In genomic region chr12:55726911-55727310, GRCh38 we compare ENCODE assay signal across 9 cellular contexts. TPM values are rescaled to one million over a fixed set of nuclear protein-coding genes. Genes with fewer than 3 reads are reported as not detected.
A peak's percentile ranks its signal among the peaks of the same experiment; 100 is the strongest.
DNase-seq lines count a peak whose midpoint lies in the region; ATAC-seq, FAIRE-seq and TF ChIP-seq lines count a peak whose summit lies in the region.
"Had no signal": no experiment of that assay in that cellular context is flagged by ENCODE, and none has a peak within 500 bp of the region (broad histone marks: within the 10 kb centered on the region; RNA-seq: fewer than 3 reads in every experiment).

No MANE protein-coding gene starts in this region.

- H3K4me2 ChIP-seq in K562 (ENCODE audit: insufficient read depth, low read length), result peak overlapping the region; percentile 95

- intact Hi-C loops in K562 (cut with micrococcal nuclease), result no loop called here
- intact Hi-C loops in right lobe of liver (cut with DNase I), result no loop called here

- no peak for DNase-seq in T-helper 2 cell treated with Interferon-gamma antibody and Interleukin-4, amounts not matched to agents 5 μg/mL and 100 μg/mL, for 36 hours (ENCODE audit: low spot score)
- DNase-seq in T-helper 2 cell (no peak), K562 (ENCODE audit: extremely low read depth in 1 of 4, low spot score in 3 of 4) (no peak), right lobe of liver (no peak), suprapubic skin (ENCODE audit: low spot score in 2 of 2) (peak in 1 of 2 donors; percentile 75), foreskin melanocyte (no peak), GM19239 (ENCODE audit: insufficient read length, low spot score) (no peak)
- DNase-seq: RPMI8226 had no signal

- peaks cover 22 to 43% of the 10 kb centered on the region in 2 experiments; a peak in 4 of 5 replicates for H3K4me1 ChIP-seq in K562 (replicated peaks in 1 of 2; ENCODE audit: control insufficient read depth in 2 of 2, insufficient read depth in 2 of 2, low read length in 2 of 2)
- peaks cover 0 to 37% (median 3%) of the 10 kb centered on the region in 4 donors for H3K4me1 ChIP-seq in right lobe of liver
- peaks cover 62% of the 10 kb centered on the region for H3K4me1 ChIP-seq in suprapubic skin

- no peaks in the 10 kb centered on the region for H3K27me3 ChIP-seq in K562 (ENCODE audit: control insufficient read depth in 2 of 2, insufficient read depth in 2 of 2, low read length in 2 of 2)
- H3K27me3 ChIP-seq in right lobe of liver, result no peaks in the 10 kb centered on the region
- no peaks in the 10 kb centered on the region for H3K27me3 ChIP-seq in suprapubic skin

- H3K4me3 ChIP-seq in K562, result peak overlapping the region; percentile 69; the same call in 1 of the 2 replicates
- H3K4me3 ChIP-seq in right lobe of liver, result peak overlapping the region in 2 of 3 donors; percentile 70 to 90
- H3K4me3 ChIP-seq in suprapubic skin, result peak overlapping the region; percentile 65

- TF ChIP-seq EP300 in K562 (IDR thresholded peaks at IDR 0.05; ENCODE audit: low read length), result no peak
- TF ChIP-seq EP300 in suprapubic skin (IDR thresholded peaks at IDR 0.05), result no peak

- peak overlapping the region; percentile 94 to 97; a peak in 3 of 4 replicates for H3K9ac ChIP-seq in K562 (ENCODE audit: insufficient read depth in 1 of 2, low read depth in 2 of 2, low read length in 2 of 2)

- in situ Hi-C loops in K562 (cut with MboI), result no loop called here

- 24% methylated on average over 10 of the region's 10 CpGs for WGBS in K562 (ENCODE audit: insufficient coverage, low coverage, missing lambda C conversion rate)
- WGBS in right lobe of liver (ENCODE audit: insufficient coverage, low coverage, low lambda C conversion rate, missing lambda C conversion rate), result 61% methylated on average over 3 of the region's 10 CpGs
- 33% methylated on average over 9 of the region's 10 CpGs for WGBS in suprapubic skin

- FAIRE-seq in K562 (lab: Jason Lieb, UNC), result no peak
- no peak for FAIRE-seq in GM19239 (lab: Jason Lieb, UNC)

- TF ChIP-seq POLR2A in K562 (conservative IDR thresholded peaks at IDR 0.05) (no peak), right lobe of liver (IDR thresholded peaks at IDR 0.05) (no peak), suprapubic skin (IDR thresholded peaks at IDR 0.05) (no peak)

- no peak for ATAC-seq in K562
- no peak for ATAC-seq in right lobe of liver
- no peak for ATAC-seq in GM18511 (IDR thresholded peaks at IDR 0.05; ENCODE audit: unreplicated experiment)

- no peaks in the 10 kb centered on the region for H3K9me3 ChIP-seq in K562 (replicated peaks; ENCODE audit: control insufficient read depth, insufficient read depth, low read depth, low read length)
- H3K9me3 ChIP-seq in right lobe of liver, result no peaks in the 10 kb centered on the region
- H3K9me3 ChIP-seq in suprapubic skin, result no peaks in the 10 kb centered on the region

- peak overlapping the region; percentile 83 for H3K4me3 Mint-ChIP-seq in T-helper 2 cell treated with Interferon-gamma antibody and Interleukin-4, amounts not matched to agents 5 μg/mL and 100 μg/mL, for 36 hours

- H3K9me3 Mint-ChIP-seq in T-helper 2 cell treated with Interferon-gamma antibody and Interleukin-4, amounts not matched to agents 5 μg/mL and 100 μg/mL, for 36 hours, result no peaks in the 10 kb centered on the region

- peak overlapping the region; percentile 83 for H3K27ac Mint-ChIP-seq in T-helper 2 cell treated with Interferon-gamma antibody and Interleukin-4, amounts not matched to agents 5 μg/mL and 100 μg/mL, for 36 hours

- H3K36me3 ChIP-seq in K562 (ENCODE audit: control insufficient read depth, insufficient read depth, low read length) (peaks cover 42% of the 10 kb centered on the region), right lobe of liver (peaks cover 0 to 23% (median 2%) of the 10 kb centered on the region in 4 donors), suprapubic skin (peaks cover 33% of the 10 kb centered on the region)

- CTCF ChIA-PET in K562 (lab: Yijun Ruan, JAX; ENCODE audit: low intra/inter-chr PET ratio), result no interaction called here

- peaks cover 28% of the 10 kb centered on the region for H3K79me2 ChIP-seq in K562 (ENCODE audit: control insufficient read depth, insufficient read depth, low read length)

- peaks cover 22% of the 10 kb centered on the region; the same call in 1 of the 2 replicates for H4K20me1 ChIP-seq in K562 (replicated peaks; ENCODE audit: control insufficient read depth, insufficient read depth, low read length)

- H3K9me1 ChIP-seq in K562 (ENCODE audit: control insufficient read depth, insufficient read depth, low read length), result no peaks in the 10 kb centered on the region

- no TSS peak for BruUV-seq in K562 (replicated peaks; lab: Mats Ljungman, UMichigan)

- TF ChIP-seq RAD21 in K562 (CRISPR knock-in tag; conservative IDR thresholded peaks at IDR 0.05 in 1 of 2, IDR thresholded peaks at IDR 0.05 in 1 of 2), result no peak

- H3K27ac ChIP-seq in K562 (ENCODE audit: extremely low read depth, low read depth, low read length) (peak overlapping the region; percentile 97; the same call in 2 of the 3 replicates), right lobe of liver (peak overlapping the region in 1 of 3 donors; percentile 99), suprapubic skin (peak overlapping the region; percentile 98)

- H2AFZ ChIP-seq in K562 (ENCODE audit: low read depth, low read length), result no peak overlapping the region

- no peaks in the 10 kb centered on the region for H3K27me3 Mint-ChIP-seq in T-helper 2 cell treated with Interferon-gamma antibody and Interleukin-4, amounts not matched to agents 5 μg/mL and 100 μg/mL, for 36 hours (ENCODE audit: low read depth)

- POLR2A ChIA-PET in K562 (lab: Yijun Ruan, JAX), result interaction anchor here (0.7 to 1.0 kb wide), 3 partner anchors 9 to 27 kb away, joined by 3 to 5 read pairs (median 3); no protein-coding TSS in a partner anchor

- TF ChIP-seq CTCF in K562 (IDR thresholded peaks at IDR 0.05 in 2 of 3, conservative IDR thresholded peaks at IDR 0.05 in 1 of 3; ENCODE audit: insufficient read depth in 2 of 3, low read depth in 1 of 3, low read length in 3 of 3) (no peak), right lobe of liver (IDR thresholded peaks at IDR 0.05) (no peak), suprapubic skin (IDR thresholded peaks at IDR 0.05) (no peak)

- peaks cover 31% of the 10 kb centered on the region for H3K4me1 Mint-ChIP-seq in T-helper 2 cell treated with Interferon-gamma antibody and Interleukin-4, amounts not matched to agents 5 μg/mL and 100 μg/mL, for 36 hours (ENCODE audit: low read depth)

- H3K36me3 Mint-ChIP-seq in T-helper 2 cell treated with Interferon-gamma antibody and Interleukin-4, amounts not matched to agents 5 μg/mL and 100 μg/mL, for 36 hours (ENCODE audit: low read depth), result peaks cover 18% of the 10 kb centered on the region

RNA-seq across cellular contexts. Expression of gene CD63, which starts 1.9 kb away (rescaled TPM):
- 272 and 331 TPM in 2 replicates for total RNA-seq in K562 (2011; cell fraction: chromatin; rRNA removed; ENCODE audit: low replicate concordance)
- 598 and 672 TPM in 2 replicates for total RNA-seq in K562 (2011; cell fraction: nucleolus; rRNA removed)
- total RNA-seq in K562 (2011; cell fraction: nucleoplasm; rRNA removed), result 455 and 604 TPM in 2 replicates
- total RNA-seq in K562 (2014; rRNA removed) (425 and 433 TPM in 2 replicates), K562 (2014; rRNA removed; fragmentation: Illumina TruSeq; extraction: Trizol) (411 and 413 TPM in 2 replicates), K562 (2015; rRNA removed; fragmentation: Illumina TruSeq; extraction: Trizol) (706 and 735 TPM in 2 replicates), K562 (2021) (412 and 416 TPM in 2 replicates), right lobe of liver (100 to 1,000 TPM; 213 to 556 (median 317) TPM), suprapubic skin (100 to 1,000 TPM; 176 to 303 (median 193) TPM)
- polyA plus RNA-seq in K562 (2011; rRNA removed) (219 and 313 TPM in 2 replicates), K562 (2014; fragmentation: Illumina TruSeq; extraction: Trizol) (408 and 431 TPM in 2 replicates), K562 (2014; fragmentation: Nextera tagmentation; extraction: Ambion mirVana) (100 to 1,000 TPM; 531 to 576 TPM), K562 (2014; rRNA removed) (501 and 655 TPM in 2 replicates)
- 416 and 450 TPM in 2 replicates for polyA plus RNA-seq in K562 (2011; cell fraction: cytosol; rRNA removed)
- 74.3 and 108 TPM in 2 replicates for polyA plus RNA-seq in K562 (2011; cell fraction: nucleus; rRNA removed)
- 824 and 1,019 TPM in 2 replicates for polyA plus RNA-seq in K562 (2012)
- 261 and 331 TPM in 2 replicates for polyA minus RNA-seq in K562 (2011; rRNA and poly(A)+ RNA removed)
- polyA minus RNA-seq in K562 (2011; cell fraction: cytosol; rRNA and poly(A)+ RNA removed), result 98.5 and 116 TPM in 2 replicates
- 19.3 and 46.9 TPM in 2 replicates for polyA minus RNA-seq in K562 (2011; cell fraction: nucleus; rRNA and poly(A)+ RNA removed)

RNA-seq across cellular contexts. Expression of gene RDH5, which starts 6.7 kb away (rescaled TPM):
- 10.5 and 25.4 TPM in 2 replicates for total RNA-seq in K562 (2011; cell fraction: chromatin; rRNA removed; ENCODE audit: low replicate concordance)
- 12.8 and 20.5 TPM in 2 replicates for total RNA-seq in K562 (2011; cell fraction: nucleolus; rRNA removed)
- total RNA-seq in K562 (2011; cell fraction: nucleoplasm; rRNA removed), result 12.5 and 18.9 TPM in 2 replicates
- total RNA-seq in K562 (2014; rRNA removed), result 1.7 TPM in 1 of 2 replicates, not detected in the other
- 1.1 and 1.5 TPM in 2 replicates for total RNA-seq in K562 (2014; rRNA removed; fragmentation: Illumina TruSeq; extraction: Trizol)
- total RNA-seq in K562 (2015; rRNA removed; fragmentation: Illumina TruSeq; extraction: Trizol), result 0.60 and 2.0 TPM in 2 replicates
- 1.0 and 1.5 TPM in 2 replicates for total RNA-seq in K562 (2021)
- polyA plus RNA-seq in K562 (2011; rRNA removed), result 1.6 TPM in 2 replicates
- 0.56 and 0.92 TPM in 2 replicates for polyA plus RNA-seq in K562 (2011; cell fraction: cytosol; rRNA removed)
- polyA plus RNA-seq in K562 (2011; cell fraction: nucleus; rRNA removed), result 5.6 and 6.6 TPM in 2 replicates
- 0.52 and 2.5 TPM in 2 replicates for polyA plus RNA-seq in K562 (2012)
- 0.21 and 0.28 TPM in 2 replicates for polyA plus RNA-seq in K562 (2014; fragmentation: Illumina TruSeq; extraction: Trizol)
- under 1 TPM; 0.41 to 0.46 TPM for polyA plus RNA-seq in K562 (2014; fragmentation: Nextera tagmentation; extraction: Ambion mirVana)
- polyA plus RNA-seq in K562 (2014; rRNA removed), result 0.62 and 1.2 TPM in 2 replicates
- 2.8 and 4.0 TPM in 2 replicates for polyA minus RNA-seq in K562 (2011; rRNA and poly(A)+ RNA removed)
- polyA minus RNA-seq in K562 (2011; cell fraction: cytosol; rRNA and poly(A)+ RNA removed), result 1.1 TPM in 1 of 2 replicates, not detected in the other
- 5.1 and 6.1 TPM in 2 replicates for polyA minus RNA-seq in K562 (2011; cell fraction: nucleus; rRNA and poly(A)+ RNA removed)
- 10 to 100 TPM; 26.3 to 52.5 (median 43.0) TPM for total RNA-seq in right lobe of liver
- 10 to 100 TPM in 2 of 4 donors, 1 to 10 TPM in 2; 5.7 to 15.3 (median 9.5) TPM for total RNA-seq in suprapubic skin

RNA-seq across cellular contexts. Expression of gene BLOC1S1, which starts 11.1 kb away (rescaled TPM):
- 9.0 and 26.9 TPM in 2 replicates for total RNA-seq in K562 (2011; cell fraction: chromatin; rRNA removed; ENCODE audit: low replicate concordance)
- total RNA-seq in K562 (2011; cell fraction: nucleolus; rRNA removed), result 23.7 and 30.0 TPM in 2 replicates
- total RNA-seq in K562 (2011; cell fraction: nucleoplasm; rRNA removed), result 23.8 and 24.1 TPM in 2 replicates
- total RNA-seq in K562 (2014; rRNA removed), result 124 and 125 TPM in 2 replicates
- total RNA-seq in K562 (2014; rRNA removed; fragmentation: Illumina TruSeq; extraction: Trizol), result 52.1 and 75.2 TPM in 2 replicates
- 82.9 and 84.6 TPM in 2 replicates for total RNA-seq in K562 (2015; rRNA removed; fragmentation: Illumina TruSeq; extraction: Trizol)
- total RNA-seq in K562 (2021), result 81.8 and 83.5 TPM in 2 replicates
- polyA plus RNA-seq in K562 (2011; rRNA removed), result 86.4 and 95.8 TPM in 2 replicates
- polyA plus RNA-seq in K562 (2011; cell fraction: cytosol; rRNA removed), result 120 and 170 TPM in 2 replicates
- polyA plus RNA-seq in K562 (2011; cell fraction: nucleus; rRNA removed), result 46.8 and 53.7 TPM in 2 replicates
- 100 and 125 TPM in 2 replicates for polyA plus RNA-seq in K562 (2012)
- 98.8 and 108 TPM in 2 replicates for polyA plus RNA-seq in K562 (2014; fragmentation: Illumina TruSeq; extraction: Trizol)
- polyA plus RNA-seq in K562 (2014; fragmentation: Nextera tagmentation; extraction: Ambion mirVana), result 100 to 1,000 TPM; 122 to 139 TPM
- polyA plus RNA-seq in K562 (2014; rRNA removed), result 134 and 161 TPM in 2 replicates
- polyA minus RNA-seq in K562 (2011; rRNA and poly(A)+ RNA removed), result 34.1 and 43.5 TPM in 2 replicates
- 22.0 and 22.4 TPM in 2 replicates for polyA minus RNA-seq in K562 (2011; cell fraction: cytosol; rRNA and poly(A)+ RNA removed)
- polyA minus RNA-seq in K562 (2011; cell fraction: nucleus; rRNA and poly(A)+ RNA removed), result 9.7 and 9.8 TPM in 2 replicates
- total RNA-seq in right lobe of liver, result 100 to 1,000 TPM in 3 of 6 experiments, 10 to 100 TPM in 3; 81.8 to 175 (median 99.0) TPM
- total RNA-seq in suprapubic skin, result 100 to 1,000 TPM in 3 of 4 donors, 10 to 100 TPM in 1; 92.7 to 166 (median 139) TPM

RNA-seq across cellular contexts. Expression of gene GDF11, which starts 16.0 kb away (rescaled TPM):
- total RNA-seq in K562 (2011; cell fraction: chromatin; rRNA removed; ENCODE audit: low replicate concordance), result 9.2 and 9.9 TPM in 2 replicates
- total RNA-seq in K562 (2011; cell fraction: nucleolus; rRNA removed), result 5.4 and 6.5 TPM in 2 replicates
- 6.2 and 7.9 TPM in 2 replicates for total RNA-seq in K562 (2011; cell fraction: nucleoplasm; rRNA removed)
- total RNA-seq in K562 (2014; rRNA removed), result 2.4 and 6.5 TPM in 2 replicates
- 4.3 and 4.7 TPM in 2 replicates for total RNA-seq in K562 (2014; rRNA removed; fragmentation: Illumina TruSeq; extraction: Trizol)
- 4.9 and 5.2 TPM in 2 replicates for total RNA-seq in K562 (2015; rRNA removed; fragmentation: Illumina TruSeq; extraction: Trizol)
- 15.7 and 19.9 TPM in 2 replicates for total RNA-seq in K562 (2021)
- polyA plus RNA-seq in K562 (2011; rRNA removed), result 4.2 and 4.8 TPM in 2 replicates
- 4.7 and 10.2 TPM in 2 replicates for polyA plus RNA-seq in K562 (2011; cell fraction: cytosol; rRNA removed)
- polyA plus RNA-seq in K562 (2011; cell fraction: nucleus; rRNA removed), result 4.3 and 9.6 TPM in 2 replicates
- polyA plus RNA-seq in K562 (2012), result 11.4 and 16.1 TPM in 2 replicates
- polyA plus RNA-seq in K562 (2014; fragmentation: Illumina TruSeq; extraction: Trizol), result 10.3 and 10.5 TPM in 2 replicates
- 1 to 10 TPM; 1.4 to 1.6 TPM for polyA plus RNA-seq in K562 (2014; fragmentation: Nextera tagmentation; extraction: Ambion mirVana)
- polyA plus RNA-seq in K562 (2014; rRNA removed), result 9.7 and 14.2 TPM in 2 replicates
- polyA minus RNA-seq in K562 (2011; rRNA and poly(A)+ RNA removed), result 2.9 and 3.7 TPM in 2 replicates
- polyA minus RNA-seq in K562 (2011; cell fraction: cytosol; rRNA and poly(A)+ RNA removed), result 5.1 and 5.4 TPM in 2 replicates
- 2.7 and 4.2 TPM in 2 replicates for polyA minus RNA-seq in K562 (2011; cell fraction: nucleus; rRNA and poly(A)+ RNA removed)
- total RNA-seq in right lobe of liver, result under 1 TPM; 0.25 to 0.95 (median 0.54) TPM
- total RNA-seq in suprapubic skin, result 1 to 10 TPM in 3 of 4 donors, under 1 TPM in 1; 0.68 to 3.8 (median 2.0) TPM

RNA-seq across cellular contexts. Expression of gene ITGA7, which starts 19.2 kb away (rescaled TPM):
- 5.3 and 10.3 TPM in 2 replicates for total RNA-seq in K562 (2011; cell fraction: chromatin; rRNA removed; ENCODE audit: low replicate concordance)
- 6.2 and 6.7 TPM in 2 replicates for total RNA-seq in K562 (2011; cell fraction: nucleolus; rRNA removed)
- 7.4 and 7.6 TPM in 2 replicates for total RNA-seq in K562 (2011; cell fraction: nucleoplasm; rRNA removed)
- 0.18 and 0.57 TPM in 2 replicates for total RNA-seq in K562 (2014; rRNA removed)
- 0.41 and 0.55 TPM in 2 replicates for total RNA-seq in K562 (2014; rRNA removed; fragmentation: Illumina TruSeq; extraction: Trizol)
- total RNA-seq in K562 (2015; rRNA removed; fragmentation: Illumina TruSeq; extraction: Trizol), result 0.53 and 0.58 TPM in 2 replicates
- total RNA-seq in K562 (2021), result 1.9 and 2.3 TPM in 2 replicates
- 0.67 and 1.6 TPM in 2 replicates for polyA plus RNA-seq in K562 (2011; rRNA removed)
- polyA plus RNA-seq in K562 (2011; cell fraction: cytosol; rRNA removed), result 0.89 and 0.93 TPM in 2 replicates
- polyA plus RNA-seq in K562 (2011; cell fraction: nucleus; rRNA removed), result 12.9 and 17.7 TPM in 2 replicates
- polyA plus RNA-seq in K562 (2012), result 1.0 and 2.6 TPM in 2 replicates
- 1.1 and 1.4 TPM in 2 replicates for polyA plus RNA-seq in K562 (2014; fragmentation: Illumina TruSeq; extraction: Trizol)
- under 1 TPM in 1 of 2 experiments, not detected in 1; 0.11 TPM for polyA plus RNA-seq in K562 (2014; fragmentation: Nextera tagmentation; extraction: Ambion mirVana)
- 0.54 and 0.96 TPM in 2 replicates for polyA plus RNA-seq in K562 (2014; rRNA removed)
- polyA minus RNA-seq in K562 (2011; rRNA and poly(A)+ RNA removed), result 0.46 and 0.57 TPM in 2 replicates
- not detected in 2 replicates for polyA minus RNA-seq in K562 (2011; cell fraction: cytosol; rRNA and poly(A)+ RNA removed)
- polyA minus RNA-seq in K562 (2011; cell fraction: nucleus; rRNA and poly(A)+ RNA removed), result 1.6 and 2.3 TPM in 2 replicates
- 10 to 100 TPM in 3 of 6 experiments, 1 to 10 TPM in 3; 3.1 to 20.1 (median 8.3) TPM for total RNA-seq in right lobe of liver
- 10 to 100 TPM in 3 of 4 donors, 1 to 10 TPM in 1; 9.5 to 20.6 (median 15.8) TPM for total RNA-seq in suprapubic skin
